In genomic region chr5:94402096-94402495, GRCh38 we compare ENCODE assay signal across 1 cellular context.
TF ChIP-seq lines count a peak whose summit lies in the region.

No MANE protein-coding gene starts in this region.

TF ChIP-seq in IMR-90, 13 proteins besides CTCF, POLR2A, EP300 and RAD21:
- TF ChIP-seq MAZ (IDR thresholded peaks at IDR 0.05; ENCODE audit: borderline replicate concordance, low read depth, low read length) (no peak), SMC3 (IDR thresholded peaks at IDR 0.05; ENCODE audit: low read depth, low read length) (no peak), RCOR1 (IDR thresholded peaks at IDR 0.05; ENCODE audit: insufficient replicate concordance, low read length) (no peak), BHLHE40 (IDR thresholded peaks at IDR 0.05; ENCODE audit: low read depth, low read length) (no peak), CEBPB (IDR thresholded peaks at IDR 0.05; ENCODE audit: low read depth, low read length) (no peak), CHD1 (IDR thresholded peaks at IDR 0.05; ENCODE audit: low read depth, low read length) (no peak)
